ENCODE assay signal across 15 cellular contexts in the genomic region with DNA sequence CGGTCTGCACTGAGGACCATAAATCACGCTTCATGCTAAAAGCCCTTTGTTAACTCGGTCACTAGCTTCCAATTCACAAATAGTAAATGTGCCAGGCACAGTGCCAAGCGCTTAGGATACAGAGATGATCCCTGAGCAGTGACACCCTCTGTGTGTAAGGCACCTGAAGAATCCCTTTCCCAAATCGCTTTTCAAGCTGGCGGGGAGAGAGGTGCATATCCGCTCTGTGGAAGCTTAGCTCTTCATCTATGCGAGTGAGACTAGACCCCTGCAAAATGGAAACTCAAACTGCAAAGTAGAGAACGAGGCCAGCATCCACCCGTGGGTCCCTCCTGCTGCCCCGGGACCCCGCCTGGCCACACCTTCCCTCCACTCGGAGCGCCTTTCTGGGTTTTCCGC. TPM values are rescaled to one million over a fixed set of nuclear protein-coding genes. Genes with fewer than 3 reads are reported as not detected.
DNase-seq lines count a peak whose midpoint lies in the region; TF ChIP-seq lines count a peak whose summit lies in the region.
"Had no signal": no experiment of that assay in that cellular context is flagged by ENCODE, and none has a peak within 500 bp of the region (broad histone marks: within the 10 kb centered on the region; RNA-seq: fewer than 3 reads in every experiment).

No MANE protein-coding gene starts in this region.

- H3K4me2 ChIP-seq in hepatocyte, result peak overlapping the region; percentile 97
- no peak overlapping the region for H3K4me2 ChIP-seq in neuronal stem cell (ENCODE audit: insufficient read depth, low read length, poor library complexity, severe bottlenecking)

- H3K27ac ChIP-seq in hepatocyte (peak overlapping the region; percentile 54), neuronal stem cell (replicated peaks; ENCODE audit: low read length) (no peak overlapping the region)

- H3K79me2 ChIP-seq in hepatocyte, result peaks cover 38% of the 10 kb centered on the region

- no peak overlapping the region for H3K4me3 Mint-ChIP-seq in activated naive CD4-positive, alpha-beta T cell treated with anti-CD3 and anti-CD28 coated beads, Interleukin-2, amount 10 ng/mL, durations not matched to agents 7 days and 5 days
- H3K4me3 Mint-ChIP-seq: activated CD4-positive, alpha-beta T cell treated with anti-CD3 and anti-CD28 coated beads for 36 hours; activated naive CD8-positive, alpha-beta T cell treated with anti-CD3 and anti-CD28 coated beads, Interleukin-2, amount 10 ng/mL, durations not matched to agents 7 days and 5 days; central memory CD8-positive, alpha-beta T cell had no signal

- H3K4me3 ChIP-seq in WI38 (ENCODE audit: low read depth, low read length), result peak overlapping the region; percentile 60
- peak overlapping the region; percentile 81 for H3K4me3 ChIP-seq in hepatocyte
- H3K4me3 ChIP-seq in neuronal stem cell (ENCODE audit: low read length in 2 of 2), result no peak overlapping the region

- H2BK15ac ChIP-seq in neuronal stem cell (ENCODE audit: low read length), result no peak overlapping the region

- no peaks in the 10 kb centered on the region for H3K36me3 Mint-ChIP-seq in activated naive CD4-positive, alpha-beta T cell treated with anti-CD3 and anti-CD28 coated beads, Interleukin-2, amount 10 ng/mL, durations not matched to agents 7 days and 5 days
- H3K36me3 Mint-ChIP-seq: activated naive CD8-positive, alpha-beta T cell treated with anti-CD3 and anti-CD28 coated beads, Interleukin-2, amount 10 ng/mL, durations not matched to agents 7 days and 5 days had no signal

- DNase-seq in hepatocyte (ENCODE audit: low spot score) (no peak), neuronal stem cell (ENCODE audit: low spot score) (no peak), DMS153 (lab: John Stamatoyannopoulos, UW) (no peak), GOT3 (lab: John Stamatoyannopoulos, UW) (no peak)
- no peak for DNase-seq in activated naive CD4-positive, alpha-beta T cell treated with anti-CD3 and anti-CD28 coated beads, Interleukin-2, amount 10 ng/mL, durations not matched to agents 7 days and 5 days
- no peak for DNase-seq in activated CD4-positive, alpha-beta T cell treated with anti-CD3 and anti-CD28 coated beads for 4 hours
- DNase-seq: activated CD4-positive, alpha-beta T cell treated with anti-CD3 and anti-CD28 coated beads for 36 hours; activated naive CD8-positive, alpha-beta T cell treated with anti-CD3 and anti-CD28 coated beads, Interleukin-2, amount 10 ng/mL, durations not matched to agents 7 days and 5 days; activated T-cell treated with anti-CD3 and anti-CD28 coated beads, Interleukin-2, amount 50 U/mL, for 1 hour; NCI-H2171; stimulated activated CD4-positive, alpha-beta T cell treated with anti-CD3 and anti-CD28 coated beads, Interleukin-1b, Interleukin-23, amount 100 ng/mL, for 48 hours; T-helper 2 cell had no signal

- H2BK12ac ChIP-seq in neuronal stem cell (ENCODE audit: low read length), result no peak overlapping the region

- WGBS in hepatocyte (ENCODE audit: low lambda C conversion rate, missing lambda C conversion rate), result 46% methylated on average over 15 of the region's 15 CpGs
- WGBS in neuronal stem cell (ENCODE audit: extremely low coverage in 2 of 2, insufficient read length in 2 of 2, insufficient replicate concordance in 1 of 2), 2 donors, result no CpG with 5 or more reads among the region's 15 CpGs

- H3K36me3 ChIP-seq in ES-I3 (ENCODE audit: insufficient read depth, low read length) (no peaks in the 10 kb centered on the region), hepatocyte (replicated peaks; ENCODE audit: insufficient read depth, low read depth) (no peaks in the 10 kb centered on the region), neuronal stem cell (replicated peaks in 1 of 2; ENCODE audit: control insufficient read depth in 2 of 2, insufficient read depth in 2 of 2, low read length in 2 of 2) (no peaks in the 10 kb centered on the region)

- no peak overlapping the region for H3K27ac Mint-ChIP-seq in activated naive CD4-positive, alpha-beta T cell treated with anti-CD3 and anti-CD28 coated beads, Interleukin-2, amount 10 ng/mL, durations not matched to agents 7 days and 5 days
- H3K27ac Mint-ChIP-seq: activated CD4-positive, alpha-beta T cell treated with anti-CD3 and anti-CD28 coated beads for 36 hours; activated naive CD8-positive, alpha-beta T cell treated with anti-CD3 and anti-CD28 coated beads, Interleukin-2, amount 10 ng/mL, durations not matched to agents 7 days and 5 days had no signal

- H3K27me3 Mint-ChIP-seq in activated naive CD4-positive, alpha-beta T cell treated with anti-CD3 and anti-CD28 coated beads, Interleukin-2, amount 10 ng/mL, durations not matched to agents 7 days and 5 days, result peaks cover 59% of the 10 kb centered on the region

- H4K91ac ChIP-seq in neuronal stem cell (ENCODE audit: low read depth, low read length, poor library complexity), result no peak overlapping the region

- H2AFZ ChIP-seq in hepatocyte, result no peak overlapping the region
- no peak overlapping the region for H2AFZ ChIP-seq in neuronal stem cell (ENCODE audit: low read length)

- H2AK5ac ChIP-seq in neuronal stem cell (ENCODE audit: low read depth, low read length), result peak overlapping the region; percentile 12

- peaks cover 5% of the 10 kb centered on the region for H3K79me1 ChIP-seq in neuronal stem cell (ENCODE audit: low read depth, low read length)

- H3K27me3 ChIP-seq in hepatocyte (peaks cover 52% of the 10 kb centered on the region), neuronal stem cell (ENCODE audit: control insufficient read depth in 3 of 3, insufficient read depth in 3 of 3, low read depth in 1 of 3, low read length in 3 of 3) (peaks cover 16 to 62% (median 45%) of the 10 kb centered on the region in 3 experiments)

- CTCF ChIA-PET in activated naive CD4-positive, alpha-beta T cell treated with anti-CD3 and anti-CD28 coated beads, Interleukin-2, amount 10 ng/mL, durations not matched to agents 7 days and 5 days (lab: Charles Lee), result no interaction called here

- no peaks in the 10 kb centered on the region for H3K4me1 Mint-ChIP-seq in activated naive CD4-positive, alpha-beta T cell treated with anti-CD3 and anti-CD28 coated beads, Interleukin-2, amount 10 ng/mL, durations not matched to agents 7 days and 5 days
- H3K4me1 Mint-ChIP-seq: central memory CD8-positive, alpha-beta T cell had no signal

- no peaks in the 10 kb centered on the region for H3K9me3 Mint-ChIP-seq in activated naive CD4-positive, alpha-beta T cell treated with anti-CD3 and anti-CD28 coated beads, Interleukin-2, amount 10 ng/mL, durations not matched to agents 7 days and 5 days
- H3K9me3 Mint-ChIP-seq: activated naive CD8-positive, alpha-beta T cell treated with anti-CD3 and anti-CD28 coated beads, Interleukin-2, amount 10 ng/mL, durations not matched to agents 7 days and 5 days had no signal

- H2BK120ac ChIP-seq in neuronal stem cell (ENCODE audit: low read depth, low read length), result no peak overlapping the region

- no peak overlapping the region for H3K18ac ChIP-seq in neuronal stem cell (ENCODE audit: low read length)

- H3K9me2 ChIP-seq in hepatocyte (replicated peaks; ENCODE audit: insufficient read depth), result no peaks in the 10 kb centered on the region

- H3K9me3 ChIP-seq in ES-I3 (ENCODE audit: control insufficient read depth, insufficient read depth, low read length) (no peaks in the 10 kb centered on the region), hepatocyte (ENCODE audit: low read depth) (no peaks in the 10 kb centered on the region), neuronal stem cell (replicated peaks in 1 of 2; ENCODE audit: control insufficient read depth in 2 of 2, insufficient read depth in 1 of 2, low read depth in 1 of 2, low read length in 2 of 2) (no peaks in the 10 kb centered on the region)

- H4K20me1 ChIP-seq in hepatocyte (ENCODE audit: insufficient read depth, poor library complexity, severe bottlenecking), result no peaks in the 10 kb centered on the region

- H3K4me1 ChIP-seq in ES-I3 (ENCODE audit: insufficient read depth, low read length) (peaks cover 6% of the 10 kb centered on the region), hepatocyte (ENCODE audit: insufficient read depth) (peaks cover 13% of the 10 kb centered on the region), neuronal stem cell (ENCODE audit: control insufficient read depth in 2 of 2, insufficient read depth in 1 of 2, low read depth in 1 of 2, low read length in 2 of 2) (peaks cover 0 to 15% of the 10 kb centered on the region in 2 donors)

- H3K14ac ChIP-seq in neuronal stem cell (ENCODE audit: low read length), result no peak overlapping the region

- no peak overlapping the region for H4K8ac ChIP-seq in neuronal stem cell (ENCODE audit: low read depth, low read length)

- no peak overlapping the region for H2BK5ac ChIP-seq in neuronal stem cell (ENCODE audit: low read length)

- no peak overlapping the region for H3K23ac ChIP-seq in neuronal stem cell (ENCODE audit: low read depth, low read length, poor library complexity)

- no peak overlapping the region for H3K4ac ChIP-seq in neuronal stem cell (ENCODE audit: low read length)

- TF ChIP-seq CTCF in WI38 (IDR thresholded peaks at IDR 0.05; ENCODE audit: low read depth, low read length) (no peak), hepatocyte (IDR thresholded peaks at IDR 0.05; ENCODE audit: poor library complexity) (no peak)

- H3K9ac ChIP-seq in ES-I3 (ENCODE audit: low read depth, low read length), result peak overlapping the region; percentile 41; the same call in 1 of the 2 replicates
- H3K9ac ChIP-seq in neuronal stem cell (ENCODE audit: low read depth, low read length, poor library complexity), result no peak overlapping the region

RNA-seq across cellular contexts. Expression of a gene that starts 2.4 kb away (rescaled TPM):
- total RNA-seq in hepatocyte, result 70.8 and 77.5 TPM in 2 replicates
- 24.5 and 26.5 TPM in 2 replicates for polyA plus RNA-seq in hepatocyte
- 2.8 TPM for polyA plus RNA-seq in neuronal stem cell (2013, experiment 1 of 2)
- 3.2 TPM for polyA plus RNA-seq in neuronal stem cell (2013, experiment 2 of 2)
- total RNA-seq: activated CD4-positive, alpha-beta T cell treated with anti-CD3 and anti-CD28 coated beads for 36 hours; activated naive CD8-positive, alpha-beta T cell treated with anti-CD3 and anti-CD28 coated beads, Interleukin-2, amount 10 ng/mL, durations not matched to agents 7 days and 5 days had no signal

Comparison
In these comparisons a context has a peak if more than half of its experiments do, and no peak if none do; other contexts are left out.
1. H3K4me3 ChIP-seq: peak in WI38 (single experiment) and hepatocyte (single experiment); none in neuronal stem cell (0 of 2).